Comparison of ENCODE assay signal across 8 cellular contexts in the genomic region with DNA sequence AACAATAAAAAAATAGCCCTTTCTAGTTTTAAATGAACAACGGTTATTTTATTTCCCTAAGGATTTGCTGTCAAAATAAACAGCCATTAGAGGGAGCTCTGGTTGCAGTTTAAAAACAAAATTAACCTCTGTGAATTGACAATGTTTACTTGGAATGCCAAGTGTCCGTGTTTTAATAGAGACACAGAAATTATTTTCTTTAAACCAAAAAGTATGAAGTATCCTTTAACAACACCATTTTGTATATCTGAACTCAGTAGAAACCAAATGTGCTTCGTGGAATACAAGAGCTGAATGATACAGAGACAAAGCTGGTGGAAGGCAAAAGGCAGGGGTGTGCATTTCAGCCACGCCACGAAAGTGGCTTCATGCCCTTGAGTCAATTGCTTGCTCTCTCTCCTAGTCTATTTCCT.
DNase-seq lines count a peak whose midpoint lies in the region; ATAC-seq and TF ChIP-seq lines count a peak whose summit lies in the region.

No MANE protein-coding gene starts in this region.

- in situ Hi-C loops in T47D (cut with HindIII; ENCODE audit: low pct_unique_long_range_greater_than_20kb, low sequenced_read_pairs), result no loop called here

- H3K36me3 Mint-ChIP-seq in nephron (ENCODE audit: low read depth), result no peaks in the 10 kb centered on the region

- no peaks in the 10 kb centered on the region for H3K4me1 Mint-ChIP-seq in nephron

- no peak overlapping the region for H3K4me3 Mint-ChIP-seq in nephron

- TF ChIP-seq CTCF in nephron (IDR thresholded peaks at IDR 0.05; ENCODE audit: unreplicated experiment in 3 of 3), result peak in 2 of 3 experiments; percentile 43 to 56

- no peaks in the 10 kb centered on the region for H3K9me3 Mint-ChIP-seq in nephron

- no peak overlapping the region for H3K27ac Mint-ChIP-seq in nephron

- peaks cover 2% of the 10 kb centered on the region for H3K27me3 Mint-ChIP-seq in nephron (ENCODE audit: low read depth)

- DNase-seq in EL (peak; percentile 35), NAMALWA (ENCODE audit: low spot score) (peak; percentile 35), T47D (ENCODE audit: low read depth in 1 of 2, low spot score in 1 of 2) (peak; percentile 6 to 56), activated gamma-delta T cell (lab: John Stamatoyannopoulos, UW) (no peak), SIG-M5 treated with dmso at 0.1 percent for 504 hours (lab: John Stamatoyannopoulos, UW; ENCODE audit: unreplicated experiment) (no peak)

- ATAC-seq in activated CD4-positive, CD25-positive, alpha-beta regulatory T cell treated with anti-CD3 and anti-CD28 coated beads, Interleukin-2, amount 50 U/mL, for 24 hours, result no peak
- ATAC-seq in GM21723 (IDR thresholded peaks at IDR 0.05; ENCODE audit: unreplicated experiment), result no peak

Comparison
In these comparisons a context has a peak if more than half of its experiments do, and no peak if none do; other contexts are left out.
1. DNase-seq: peak in EL (single experiment), NAMALWA (single experiment) and T47D (2 of 2); none in activated gamma-delta T cell (single experiment) and SIG-M5 treated with dmso at 0.1 percent for 504 hours (single experiment).